1 cellular context compared by ENCODE assay signal in the genomic region with DNA sequence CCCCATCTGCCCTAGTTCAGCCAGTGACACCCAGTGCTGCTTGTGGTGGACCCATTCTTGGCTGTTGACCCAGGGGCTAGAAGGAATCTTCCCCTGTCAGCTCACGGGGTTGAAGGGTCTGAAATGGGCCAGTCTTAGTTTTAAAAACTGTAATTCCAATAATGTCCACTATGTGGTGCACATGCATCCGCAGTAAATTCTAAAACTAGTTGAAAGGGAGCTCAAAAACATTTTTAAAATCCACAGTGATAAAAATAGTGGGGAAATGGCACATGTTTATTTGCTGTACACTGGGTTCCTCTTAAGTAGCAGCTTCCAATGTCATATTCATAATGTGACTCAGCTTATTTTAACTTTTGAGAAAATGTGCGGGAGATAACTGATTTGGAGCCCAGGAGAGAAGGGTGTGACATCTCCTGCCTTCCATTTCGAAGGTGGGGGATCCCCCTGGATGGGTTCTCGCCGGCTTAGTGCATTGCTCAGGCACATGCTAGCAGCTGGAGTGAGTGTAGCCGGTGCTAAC.
TF ChIP-seq lines count a peak whose summit lies in the region.

No MANE protein-coding gene starts in this region.

TF ChIP-seq in K562, 482 proteins besides CTCF, POLR2A, EP300 and RAD21 (continued from another document and continues in another):
- TF ChIP-seq RBBP5 (IDR thresholded peaks at IDR 0.05; ENCODE audit: borderline replicate concordance, insufficient read depth, low read length, poor library complexity, severe bottlenecking) (no peak), L3MBTL2 (IDR thresholded peaks at IDR 0.05) (peak; percentile 53; the same call in 1 of the 2 replicates), MNT (conservative IDR thresholded peaks at IDR 0.05) (peak in 1 of 2 experiments; percentile 23; a peak in 1 of 4 replicates), ZHX1 (conservative IDR thresholded peaks at IDR 0.05; ENCODE audit: low read length) (no peak), SMC3 (conservative IDR thresholded peaks at IDR 0.05; ENCODE audit: insufficient read depth, low read depth, low read length) (peak; percentile 44; the same call in 1 of the 2 replicates), ZNF232 (CRISPR knock-in tag; IDR thresholded peaks at IDR 0.05) (no peak), IFI16 (CRISPR knock-in tag; IDR thresholded peaks at IDR 0.05) (no peak), CBX3 (IDR thresholded peaks at IDR 0.05; ENCODE audit: borderline replicate concordance in 1 of 2, low read length in 2 of 2) (no peak), TOE1 (IDR thresholded peaks at IDR 0.05; ENCODE audit: borderline replicate concordance) (no peak), TOE1 (CRISPR knock-in tag; IDR thresholded peaks at IDR 0.05; ENCODE audit: borderline replicate concordance, low read depth) (no peak), ATF6 (CRISPR knock-in tag; IDR thresholded peaks at IDR 0.05) (no peak), SIRT6 (IDR thresholded peaks at IDR 0.05; ENCODE audit: low read depth, low read length) (no peak), BACH1 (tag; IDR thresholded peaks at IDR 0.05) (peak; percentile 23; the same call in 1 of the 2 replicates), MAFK (IDR thresholded peaks at IDR 0.05; ENCODE audit: low read length) (peak; percentile 38), U2AF1 (optimal IDR thresholded peaks at IDR 0.05; ENCODE audit: low read depth, low read length) (no peak), ZNF121 (CRISPR knock-in tag; conservative IDR thresholded peaks at IDR 0.05) (no peak), ZNF436 (CRISPR knock-in tag; IDR thresholded peaks at IDR 0.05) (no peak), SIN3A (IDR thresholded peaks at IDR 0.05; ENCODE audit: borderline replicate concordance in 2 of 2, control insufficient read depth in 1 of 2, low read depth in 2 of 2, low read length in 2 of 2) (no peak), FOS (IDR thresholded peaks at IDR 0.05; ENCODE audit: extremely low read depth, insufficient read length) (no peak), MAFF (IDR thresholded peaks at IDR 0.05; ENCODE audit: low read length) (peak; percentile 66; the same call in 1 of the 2 replicates), ELF1 (tag; IDR thresholded peaks at IDR 0.05) (no peak), PRDM10 (IDR thresholded peaks at IDR 0.05; ENCODE audit: partially characterized antibody) (peak; percentile 94), FOXA1 (IDR thresholded peaks at IDR 0.05; ENCODE audit: borderline replicate concordance) (no peak), CHCHD3 (CRISPR knock-in tag; IDR thresholded peaks at IDR 0.05) (no peak), POLR2AphosphoS2 (IDR thresholded peaks at IDR 0.05; ENCODE audit: low read length) (no peak), PML (IDR thresholded peaks at IDR 0.05; ENCODE audit: low read length) (no peak), CBX5 (IDR thresholded peaks at IDR 0.05; ENCODE audit: borderline replicate concordance, low read depth) (no peak), ZNF316 (IDR thresholded peaks at IDR 0.05) (peak; percentile 75), TEAD1 (CRISPR knock-in tag; IDR thresholded peaks at IDR 0.05) (no peak), POLR2G (IDR thresholded peaks at IDR 0.05; ENCODE audit: low read depth, low read length) (no peak), BHLHE40 (IDR thresholded peaks at IDR 0.05; ENCODE audit: low read length) (no peak), TAF1 (IDR thresholded peaks at IDR 0.05; ENCODE audit: control insufficient read depth, extremely low read depth, insufficient read depth, low read length, severe bottlenecking) (no peak), DEAF1 (CRISPR knock-in tag; IDR thresholded peaks at IDR 0.05) (peak; percentile 41; the same call in 1 of the 2 replicates), PYGO2 (tag; IDR thresholded peaks at IDR 0.05) (no peak), SNRNP70 (optimal IDR thresholded peaks at IDR 0.05; ENCODE audit: low read depth, low read length) (no peak), HES1 (IDR thresholded peaks at IDR 0.05; ENCODE audit: low read depth) (no peak), THAP12 (CRISPR knock-in tag; IDR thresholded peaks at IDR 0.05) (no peak), PTTG1 (tag; IDR thresholded peaks at IDR 0.05; ENCODE audit: low read depth) (no peak), C11orf30 (IDR thresholded peaks at IDR 0.05; ENCODE audit: low read depth) (peak; percentile 64), DPF2 (IDR thresholded peaks at IDR 0.05) (0 out of 2 replicates have a peak, but pooled peaks have one; percentile 7)
- TF ChIP-seq, protein P1, sequence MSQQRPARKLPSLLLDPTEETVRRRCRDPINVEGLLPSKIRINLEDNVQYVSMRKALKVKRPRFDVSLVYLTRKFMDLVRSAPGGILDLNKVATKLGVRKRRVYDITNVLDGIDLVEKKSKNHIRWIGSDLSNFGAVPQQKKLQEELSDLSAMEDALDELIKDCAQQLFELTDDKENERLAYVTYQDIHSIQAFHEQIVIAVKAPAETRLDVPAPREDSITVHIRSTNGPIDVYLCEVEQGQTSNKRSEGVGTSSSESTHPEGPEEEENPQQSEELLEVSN (IDR thresholded peaks at IDR 0.05; ENCODE audit: borderline replicate concordance in 1 of 2, extremely low read depth in 1 of 2, insufficient read depth in 1 of 2, insufficient read length in 1 of 2, low read depth in 1 of 2, low read length in 1 of 2, poor library complexity in 1 of 2, severe bottlenecking in 1 of 2), result peak in 1 of 2 experiments; percentile 51
- TF ChIP-seq, protein P2, sequence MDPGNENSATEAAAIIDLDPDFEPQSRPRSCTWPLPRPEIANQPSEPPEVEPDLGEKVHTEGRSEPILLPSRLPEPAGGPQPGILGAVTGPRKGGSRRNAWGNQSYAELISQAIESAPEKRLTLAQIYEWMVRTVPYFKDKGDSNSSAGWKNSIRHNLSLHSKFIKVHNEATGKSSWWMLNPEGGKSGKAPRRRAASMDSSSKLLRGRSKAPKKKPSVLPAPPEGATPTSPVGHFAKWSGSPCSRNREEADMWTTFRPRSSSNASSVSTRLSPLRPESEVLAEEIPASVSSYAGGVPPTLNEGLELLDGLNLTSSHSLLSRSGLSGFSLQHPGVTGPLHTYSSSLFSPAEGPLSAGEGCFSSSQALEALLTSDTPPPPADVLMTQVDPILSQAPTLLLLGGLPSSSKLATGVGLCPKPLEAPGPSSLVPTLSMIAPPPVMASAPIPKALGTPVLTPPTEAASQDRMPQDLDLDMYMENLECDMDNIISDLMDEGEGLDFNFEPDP (CRISPR knock-in tag; IDR thresholded peaks at IDR 0.05), result no peak
